ENCODE assay signal across 1 cellular context in the genomic region with DNA sequence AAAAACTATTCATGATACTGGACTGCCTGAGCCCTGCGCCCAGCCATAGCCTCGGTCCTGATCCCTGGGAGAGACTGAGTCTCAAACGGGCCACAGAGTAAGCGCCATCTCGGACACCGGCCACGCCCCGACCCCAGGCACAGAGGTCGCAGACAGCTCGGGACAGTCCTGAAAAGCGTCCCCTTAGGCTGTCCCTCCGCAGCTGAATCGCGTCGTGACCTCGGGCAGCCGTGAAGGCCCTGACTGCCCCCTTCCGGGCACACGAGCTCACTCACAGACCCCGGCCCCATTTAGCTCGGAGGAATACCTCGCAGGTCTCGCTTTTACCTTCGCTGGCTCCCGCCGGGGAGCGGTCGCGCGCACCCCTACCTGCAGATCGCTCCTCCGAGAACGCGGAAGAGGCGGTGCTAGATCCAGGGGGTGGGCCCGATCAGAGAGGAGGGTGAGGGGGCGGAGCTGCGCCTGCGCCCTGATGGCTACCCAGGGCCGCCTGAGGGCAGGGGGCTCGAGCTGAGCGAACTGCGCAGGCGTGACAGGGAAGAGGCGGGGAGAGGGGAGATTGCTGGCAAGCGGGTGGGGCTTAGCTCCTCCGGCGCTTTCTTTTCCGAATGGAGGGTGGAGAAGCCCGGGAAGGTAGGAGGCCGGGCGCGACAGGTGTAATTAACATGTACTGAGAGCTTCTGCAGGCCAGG.
A peak's percentile ranks its signal among the peaks of the same experiment; 100 is the strongest.
TF ChIP-seq lines count a peak whose summit lies in the region.

A gene (minus strand): TSS at position 411 of the 692 bp plus-strand sequence. CDS start 20,941 bp downstream, outside the sequence.

TF ChIP-seq in HepG2, 621 proteins besides CTCF, POLR2A, EP300 and RAD21 (continued from another document and continues in another):
- TF ChIP-seq, protein P1, sequence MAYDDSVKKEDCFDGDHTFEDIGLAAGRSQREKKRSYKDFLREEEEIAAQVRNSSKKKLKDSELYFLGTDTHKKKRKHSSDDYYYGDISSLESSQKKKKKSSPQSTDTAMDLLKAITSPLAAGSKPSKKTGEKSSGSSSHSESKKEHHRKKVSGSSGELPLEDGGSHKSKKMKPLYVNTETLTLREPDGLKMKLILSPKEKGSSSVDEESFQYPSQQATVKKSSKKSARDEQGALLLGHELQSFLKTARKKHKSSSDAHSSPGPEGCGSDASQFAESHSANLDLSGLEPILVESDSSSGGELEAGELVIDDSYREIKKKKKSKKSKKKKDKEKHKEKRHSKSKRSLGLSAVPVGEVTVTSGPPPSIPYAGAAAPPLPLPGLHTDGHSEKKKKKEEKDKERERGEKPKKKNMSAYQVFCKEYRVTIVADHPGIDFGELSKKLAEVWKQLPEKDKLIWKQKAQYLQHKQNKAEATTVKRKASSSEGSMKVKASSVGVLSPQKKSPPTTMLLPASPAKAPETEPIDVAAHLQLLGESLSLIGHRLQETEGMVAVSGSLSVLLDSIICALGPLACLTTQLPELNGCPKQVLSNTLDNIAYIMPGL (CRISPR knock-in tag; IDR thresholded peaks at IDR 0.05; ENCODE audit: borderline replicate concordance in 1 of 2, low read depth in 1 of 2) = peak in 1 of 2 experiments; percentile 42; a peak in 2 of 4 replicates
- TF ChIP-seq KAT8 (CRISPR knock-in tag; IDR thresholded peaks at IDR 0.05) (peak; percentile 85), ZNF331 (CRISPR knock-in tag; IDR thresholded peaks at IDR 0.05) (peak; percentile 68), GTF2F1 (IDR thresholded peaks at IDR 0.05; ENCODE audit: low read length) (no peak), HOXA9 (CRISPR knock-in tag; IDR thresholded peaks at IDR 0.05; ENCODE audit: borderline replicate concordance) (no peak), ZNF30 (CRISPR knock-in tag; IDR thresholded peaks at IDR 0.05) (no peak), ZNF441 (CRISPR knock-in tag; IDR thresholded peaks at IDR 0.05; ENCODE audit: borderline replicate concordance) (no peak), ZNF589 (CRISPR knock-in tag; conservative IDR thresholded peaks at IDR 0.05) (no peak), HOXA5 (CRISPR knock-in tag; IDR thresholded peaks at IDR 0.05) (peak; percentile 59; the same call in 1 of the 2 replicates), DNMT3B (CRISPR knock-in tag; conservative IDR thresholded peaks at IDR 0.05) (0 out of 2 replicates have a peak, but pooled peaks have one; percentile 24), MIER2 (CRISPR knock-in tag; IDR thresholded peaks at IDR 0.05) (no peak), ZNF343 (CRISPR knock-in tag; IDR thresholded peaks at IDR 0.05) (no peak), AKAP8 (CRISPR knock-in tag; IDR thresholded peaks at IDR 0.05) (no peak), SRSF9 (IDR thresholded peaks at IDR 0.05; ENCODE audit: borderline replicate concordance, insufficient read depth, low read depth, low read length, poor library complexity, severe bottlenecking) (no peak), MAFK (conservative IDR thresholded peaks at IDR 0.05 in 1 of 2, IDR thresholded peaks at IDR 0.05 in 1 of 2; ENCODE audit: low read length in 2 of 2) (no peak), ZNF644 (CRISPR knock-in tag; IDR thresholded peaks at IDR 0.05; ENCODE audit: low read depth) (no peak), MYC (CRISPR knock-in tag; IDR thresholded peaks at IDR 0.05; ENCODE audit: borderline replicate concordance) (peak; percentile 60; the same call in 1 of the 2 replicates), BRCA1 (CRISPR knock-in tag; IDR thresholded peaks at IDR 0.05) (no peak), KDM1A (CRISPR knock-in tag; IDR thresholded peaks at IDR 0.05) (no peak), MAFG (CRISPR knock-in tag; IDR thresholded peaks at IDR 0.05) (no peak), ZNF121 (CRISPR knock-in tag; IDR thresholded peaks at IDR 0.05) (peak; percentile 86), NFE2L2 (IDR thresholded peaks at IDR 0.05; ENCODE audit: low read length) (no peak), HES4 (CRISPR knock-in tag; IDR thresholded peaks at IDR 0.05; ENCODE audit: borderline replicate concordance) (no peak), LCORL (IDR thresholded peaks at IDR 0.05) (no peak), LCORL (CRISPR knock-in tag; IDR thresholded peaks at IDR 0.05) (peak; percentile 75; the same call in 1 of the 2 replicates), SAFB2 (CRISPR knock-in tag; IDR thresholded peaks at IDR 0.05; ENCODE audit: borderline replicate concordance, low read depth) (peak; percentile 14; the same call in 1 of the 2 replicates), NCOA1 (CRISPR knock-in tag; IDR thresholded peaks at IDR 0.05) (no peak), ZNF24 (IDR thresholded peaks at IDR 0.05) (no peak), HDAC2 (CRISPR knock-in tag; IDR thresholded peaks at IDR 0.05) (peak; percentile 42; the same call in 1 of the 2 replicates), MBD4 (IDR thresholded peaks at IDR 0.05; ENCODE audit: borderline replicate concordance, low read length) (no peak), NFKB2 (CRISPR knock-in tag; IDR thresholded peaks at IDR 0.05; ENCODE audit: borderline replicate concordance) (peak; percentile 65; the same call in 1 of the 2 replicates), YEATS4 (CRISPR knock-in tag; IDR thresholded peaks at IDR 0.05; ENCODE audit: borderline replicate concordance) (peak; percentile 89), ZSCAN21 (CRISPR knock-in tag; IDR thresholded peaks at IDR 0.05; ENCODE audit: borderline replicate concordance) (peak; percentile 65; the same call in 1 of the 2 replicates), ZKSCAN1 (IDR thresholded peaks at IDR 0.05; ENCODE audit: low read length) (no peak), ZNF180 (CRISPR knock-in tag; IDR thresholded peaks at IDR 0.05; ENCODE audit: borderline replicate concordance, low read depth) (no peak), ZNF251 (CRISPR knock-in tag; IDR thresholded peaks at IDR 0.05) (no peak), ZC3H13 (CRISPR knock-in tag; IDR thresholded peaks at IDR 0.05) (no peak), ZFP82 (CRISPR knock-in tag; IDR thresholded peaks at IDR 0.05; ENCODE audit: borderline replicate concordance) (no peak), REL (CRISPR knock-in tag; conservative IDR thresholded peaks at IDR 0.05) (0 out of 2 replicates have a peak, but pooled peaks have one; percentile 53), ELF1 (CRISPR knock-in tag; IDR thresholded peaks at IDR 0.05) (peak; percentile 98)
- TF ChIP-seq, protein P2, sequence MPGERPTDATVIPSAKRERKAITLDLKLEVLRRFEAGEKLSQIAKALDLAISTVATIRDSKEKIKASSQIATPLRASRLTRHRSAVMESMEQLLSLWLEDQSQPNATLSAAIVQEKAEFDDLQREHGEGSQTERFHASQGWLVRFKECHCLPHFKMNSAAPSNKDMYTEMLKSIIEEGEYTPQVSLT (CRISPR knock-in tag; IDR thresholded peaks at IDR 0.05; ENCODE audit: borderline replicate concordance, low read depth) = no peak
- TF ChIP-seq, protein P3, sequence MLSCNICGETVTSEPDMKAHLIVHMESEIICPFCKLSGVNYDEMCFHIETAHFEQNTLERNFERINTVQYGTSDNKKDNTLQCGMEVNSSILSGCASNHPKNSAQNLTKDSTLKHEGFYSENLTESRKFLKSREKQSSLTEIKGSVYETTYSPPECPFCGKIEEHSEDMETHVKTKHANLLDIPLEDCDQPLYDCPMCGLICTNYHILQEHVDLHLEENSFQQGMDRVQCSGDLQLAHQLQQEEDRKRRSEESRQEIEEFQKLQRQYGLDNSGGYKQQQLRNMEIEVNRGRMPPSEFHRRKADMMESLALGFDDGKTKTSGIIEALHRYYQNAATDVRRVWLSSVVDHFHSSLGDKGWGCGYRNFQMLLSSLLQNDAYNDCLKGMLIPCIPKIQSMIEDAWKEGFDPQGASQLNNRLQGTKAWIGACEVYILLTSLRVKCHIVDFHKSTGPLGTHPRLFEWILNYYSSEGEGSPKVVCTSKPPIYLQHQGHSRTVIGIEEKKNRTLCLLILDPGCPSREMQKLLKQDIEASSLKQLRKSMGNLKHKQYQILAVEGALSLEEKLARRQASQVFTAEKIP (CRISPR knock-in tag; IDR thresholded peaks at IDR 0.05; ENCODE audit: borderline replicate concordance) = no peak
- TF ChIP-seq, protein P4, sequence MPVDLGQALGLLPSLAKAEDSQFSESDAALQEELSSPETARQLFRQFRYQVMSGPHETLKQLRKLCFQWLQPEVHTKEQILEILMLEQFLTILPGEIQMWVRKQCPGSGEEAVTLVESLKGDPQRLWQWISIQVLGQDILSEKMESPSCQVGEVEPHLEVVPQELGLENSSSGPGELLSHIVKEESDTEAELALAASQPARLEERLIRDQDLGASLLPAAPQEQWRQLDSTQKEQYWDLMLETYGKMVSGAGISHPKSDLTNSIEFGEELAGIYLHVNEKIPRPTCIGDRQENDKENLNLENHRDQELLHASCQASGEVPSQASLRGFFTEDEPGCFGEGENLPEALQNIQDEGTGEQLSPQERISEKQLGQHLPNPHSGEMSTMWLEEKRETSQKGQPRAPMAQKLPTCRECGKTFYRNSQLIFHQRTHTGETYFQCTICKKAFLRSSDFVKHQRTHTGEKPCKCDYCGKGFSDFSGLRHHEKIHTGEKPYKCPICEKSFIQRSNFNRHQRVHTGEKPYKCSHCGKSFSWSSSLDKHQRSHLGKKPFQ (CRISPR knock-in tag; IDR thresholded peaks at IDR 0.05; ENCODE audit: insufficient replicate concordance) = no peak
- TF ChIP-seq, protein P5, sequence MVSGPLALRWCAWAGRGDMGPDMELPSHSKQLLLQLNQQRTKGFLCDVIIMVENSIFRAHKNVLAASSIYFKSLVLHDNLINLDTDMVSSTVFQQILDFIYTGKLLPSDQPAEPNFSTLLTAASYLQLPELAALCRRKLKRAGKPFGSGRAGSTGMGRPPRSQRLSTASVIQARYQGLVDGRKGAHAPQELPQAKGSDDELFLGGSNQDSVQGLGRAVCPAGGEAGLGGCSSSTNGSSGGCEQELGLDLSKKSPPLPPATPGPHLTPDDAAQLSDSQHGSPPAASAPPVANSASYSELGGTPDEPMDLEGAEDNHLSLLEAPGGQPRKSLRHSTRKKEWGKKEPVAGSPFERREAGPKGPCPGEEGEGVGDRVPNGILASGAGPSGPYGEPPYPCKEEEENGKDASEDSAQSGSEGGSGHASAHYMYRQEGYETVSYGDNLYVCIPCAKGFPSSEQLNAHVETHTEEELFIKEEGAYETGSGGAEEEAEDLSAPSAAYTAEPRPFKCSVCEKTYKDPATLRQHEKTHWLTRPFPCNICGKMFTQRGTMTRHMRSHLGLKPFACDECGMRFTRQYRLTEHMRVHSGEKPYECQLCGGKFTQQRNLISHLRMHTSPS (CRISPR knock-in tag; IDR thresholded peaks at IDR 0.05; ENCODE audit: low read depth) = no peak
- TF ChIP-seq, protein P6, sequence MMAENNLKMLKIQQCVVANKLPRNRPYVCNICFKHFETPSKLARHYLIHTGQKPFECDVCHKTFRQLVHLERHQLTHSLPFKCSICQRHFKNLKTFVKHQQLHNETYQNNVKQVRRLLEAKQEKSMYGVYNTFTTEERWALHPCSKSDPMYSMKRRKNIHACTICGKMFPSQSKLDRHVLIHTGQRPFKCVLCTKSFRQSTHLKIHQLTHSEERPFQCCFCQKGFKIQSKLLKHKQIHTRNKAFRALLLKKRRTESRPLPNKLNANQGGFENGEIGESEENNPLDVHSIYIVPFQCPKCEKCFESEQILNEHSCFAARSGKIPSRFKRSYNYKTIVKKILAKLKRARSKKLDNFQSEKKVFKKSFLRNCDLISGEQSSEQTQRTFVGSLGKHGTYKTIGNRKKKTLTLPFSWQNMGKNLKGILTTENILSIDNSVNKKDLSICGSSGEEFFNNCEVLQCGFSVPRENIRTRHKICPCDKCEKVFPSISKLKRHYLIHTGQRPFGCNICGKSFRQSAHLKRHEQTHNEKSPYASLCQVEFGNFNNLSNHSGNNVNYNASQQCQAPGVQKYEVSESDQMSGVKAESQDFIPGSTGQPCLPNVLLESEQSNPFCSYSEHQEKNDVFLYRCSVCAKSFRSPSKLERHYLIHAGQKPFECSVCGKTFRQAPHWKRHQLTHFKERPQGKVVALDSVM (CRISPR knock-in tag; IDR thresholded peaks at IDR 0.05) = no peak
- TF ChIP-seq, protein P7, sequence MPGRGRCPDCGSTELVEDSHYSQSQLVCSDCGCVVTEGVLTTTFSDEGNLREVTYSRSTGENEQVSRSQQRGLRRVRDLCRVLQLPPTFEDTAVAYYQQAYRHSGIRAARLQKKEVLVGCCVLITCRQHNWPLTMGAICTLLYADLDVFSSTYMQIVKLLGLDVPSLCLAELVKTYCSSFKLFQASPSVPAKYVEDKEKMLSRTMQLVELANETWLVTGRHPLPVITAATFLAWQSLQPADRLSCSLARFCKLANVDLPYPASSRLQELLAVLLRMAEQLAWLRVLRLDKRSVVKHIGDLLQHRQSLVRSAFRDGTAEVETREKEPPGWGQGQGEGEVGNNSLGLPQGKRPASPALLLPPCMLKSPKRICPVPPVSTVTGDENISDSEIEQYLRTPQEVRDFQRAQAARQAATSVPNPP (CRISPR knock-in tag; IDR thresholded peaks at IDR 0.05) = no peak
- TF ChIP-seq, protein P8, sequence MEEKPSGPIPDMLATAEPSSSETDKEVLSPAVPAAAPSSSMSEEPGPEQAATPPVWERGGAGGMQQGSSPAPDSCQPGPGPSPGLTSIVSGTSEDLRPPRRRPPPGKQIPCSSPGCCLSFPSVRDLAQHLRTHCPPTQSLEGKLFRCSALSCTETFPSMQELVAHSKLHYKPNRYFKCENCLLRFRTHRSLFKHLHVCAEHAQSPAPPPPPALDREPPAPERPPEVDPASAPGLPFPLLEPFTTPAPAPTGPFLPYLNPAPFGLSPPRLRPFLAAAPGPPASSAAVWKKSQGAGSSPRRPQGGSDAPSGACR (CRISPR knock-in tag; IDR thresholded peaks at IDR 0.05) = no peak
- TF ChIP-seq, protein P9, sequence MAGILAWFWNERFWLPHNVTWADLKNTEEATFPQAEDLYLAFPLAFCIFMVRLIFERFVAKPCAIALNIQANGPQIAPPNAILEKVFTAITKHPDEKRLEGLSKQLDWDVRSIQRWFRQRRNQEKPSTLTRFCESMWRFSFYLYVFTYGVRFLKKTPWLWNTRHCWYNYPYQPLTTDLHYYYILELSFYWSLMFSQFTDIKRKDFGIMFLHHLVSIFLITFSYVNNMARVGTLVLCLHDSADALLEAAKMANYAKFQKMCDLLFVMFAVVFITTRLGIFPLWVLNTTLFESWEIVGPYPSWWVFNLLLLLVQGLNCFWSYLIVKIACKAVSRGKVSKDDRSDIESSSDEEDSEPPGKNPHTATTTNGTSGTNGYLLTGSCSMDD (CRISPR knock-in tag; IDR thresholded peaks at IDR 0.05) = no peak
- TF ChIP-seq, protein P10, sequence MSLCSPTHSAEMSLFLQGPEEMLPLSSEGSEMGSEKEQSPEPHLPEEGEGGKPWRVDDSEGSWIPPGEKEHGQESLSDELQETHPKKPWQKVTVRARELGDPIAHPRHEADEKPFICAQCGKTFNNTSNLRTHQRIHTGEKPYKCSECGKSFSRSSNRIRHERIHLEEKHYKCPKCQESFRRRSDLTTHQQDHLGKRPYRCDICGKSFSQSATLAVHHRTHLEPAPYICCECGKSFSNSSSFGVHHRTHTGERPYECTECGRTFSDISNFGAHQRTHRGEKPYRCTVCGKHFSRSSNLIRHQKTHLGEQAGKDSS (CRISPR knock-in tag; IDR thresholded peaks at IDR 0.05; ENCODE audit: borderline replicate concordance, low read depth) = no peak
- TF ChIP-seq, protein P11, sequence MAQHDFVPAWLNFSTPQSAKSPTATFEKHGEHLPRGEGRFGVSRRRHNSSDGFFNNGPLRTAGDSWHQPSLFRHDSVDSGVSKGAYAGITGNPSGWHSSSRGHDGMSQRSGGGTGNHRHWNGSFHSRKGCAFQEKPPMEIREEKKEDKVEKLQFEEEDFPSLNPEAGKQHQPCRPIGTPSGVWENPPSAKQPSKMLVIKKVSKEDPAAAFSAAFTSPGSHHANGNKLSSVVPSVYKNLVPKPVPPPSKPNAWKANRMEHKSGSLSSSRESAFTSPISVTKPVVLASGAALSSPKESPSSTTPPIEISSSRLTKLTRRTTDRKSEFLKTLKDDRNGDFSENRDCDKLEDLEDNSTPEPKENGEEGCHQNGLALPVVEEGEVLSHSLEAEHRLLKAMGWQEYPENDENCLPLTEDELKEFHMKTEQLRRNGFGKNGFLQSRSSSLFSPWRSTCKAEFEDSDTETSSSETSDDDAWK (CRISPR knock-in tag; IDR thresholded peaks at IDR 0.05) = no peak
